ENCODE assay signal across 9 cellular contexts in the genomic region with DNA sequence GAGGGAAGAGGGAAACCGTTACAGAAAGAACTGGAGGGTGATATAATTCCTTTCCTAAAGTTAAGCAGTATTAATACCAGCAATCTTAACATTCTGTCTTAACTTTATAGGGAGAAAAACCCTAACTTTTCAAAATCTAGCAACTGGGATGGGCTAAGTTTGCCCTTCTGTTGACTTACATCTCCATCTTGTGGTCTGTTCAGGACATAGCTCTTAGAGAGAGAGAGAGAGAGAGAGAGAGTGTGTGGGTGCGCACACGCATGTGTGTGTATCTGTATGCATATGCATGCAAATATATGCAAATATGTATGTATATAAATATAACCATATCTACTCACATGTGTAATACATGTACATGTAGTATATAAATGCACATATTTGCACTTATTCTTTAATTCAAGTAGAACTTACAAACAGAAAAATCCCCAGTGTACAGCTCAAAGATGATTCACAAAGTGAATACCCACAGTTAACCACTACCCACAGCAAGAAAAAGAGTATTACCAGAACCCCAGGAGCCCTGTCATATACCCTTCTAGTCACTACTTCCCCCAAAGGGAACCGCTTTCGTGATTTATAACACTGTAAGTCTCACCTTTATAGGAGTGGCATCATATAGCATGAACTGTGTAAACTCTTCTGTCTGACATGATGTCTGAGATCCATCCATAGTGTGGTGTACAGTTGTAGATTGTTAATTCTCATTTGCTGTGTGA. TPM values are rescaled to one million over a fixed set of nuclear protein-coding genes. Genes with fewer than 3 reads are reported as not detected.
A peak's percentile ranks its signal among the peaks of the same experiment; 100 is the strongest.
DNase-seq lines count a peak whose midpoint lies in the region; ATAC-seq and TF ChIP-seq lines count a peak whose summit lies in the region.
"Had no signal": no experiment of that assay in that cellular context is flagged by ENCODE, and none has a peak within 500 bp of the region (broad histone marks: within the 10 kb centered on the region; RNA-seq: fewer than 3 reads in every experiment).

No MANE protein-coding gene starts in this region.

- no peak for TF ChIP-seq POLR2A in body of pancreas (IDR thresholded peaks at IDR 0.05)

- H3K27ac ChIP-seq in body of pancreas, result no peak overlapping the region
- H3K27ac ChIP-seq: SJSA1 had no signal

- TF ChIP-seq CTCF in body of pancreas (IDR thresholded peaks at IDR 0.05) (peak in 5 of 7 experiments; percentile 8 to 35 (median 27)), natural killer cell (IDR thresholded peaks at IDR 0.05) (no peak)

- no peak overlapping the region for H3K4me3 Mint-ChIP-seq in natural killer cell

- H3K36me3 ChIP-seq in body of pancreas (replicated peaks in 1 of 2; ENCODE audit: insufficient read depth in 1 of 2, low read depth in 2 of 2), result no peaks in the 10 kb centered on the region

- H3K9me3 Mint-ChIP-seq in natural killer cell, result no peaks in the 10 kb centered on the region

- H3K4me1 ChIP-seq in body of pancreas, result no peaks in the 10 kb centered on the region

- no peak for ATAC-seq in body of pancreas
- ATAC-seq in natural killer cell, result peak; percentile 27 to 65 (median 54)
- no peak for ATAC-seq in GM18498 (IDR thresholded peaks at IDR 0.05; ENCODE audit: unreplicated experiment)

- no peaks in the 10 kb centered on the region for H3K27me3 Mint-ChIP-seq in natural killer cell (ENCODE audit: low read depth in 2 of 2)

- peaks cover 31 to 33% of the 10 kb centered on the region in 2 donors for H3K4me1 Mint-ChIP-seq in natural killer cell

- 67 to 84% methylated on average over 4 to 5 of the region's 5 CpGs for WGBS in body of pancreas, 2 donors

- no peaks in the 10 kb centered on the region for H3K36me3 Mint-ChIP-seq in natural killer cell

- H3K4me3 ChIP-seq in body of pancreas, result no peak overlapping the region
- H3K4me3 ChIP-seq: SJSA1 had no signal

- H3K27ac Mint-ChIP-seq in natural killer cell, result peak overlapping the region in 1 of 2 donors; percentile 70

- H3K27me3 ChIP-seq in body of pancreas, result no peaks in the 10 kb centered on the region
- H3K27me3 ChIP-seq: SJSA1 had no signal

- peak; percentile 58 for DNase-seq in ELR (ENCODE audit: low read depth)
- peak; percentile 4 for DNase-seq in HT1080 (ENCODE audit: low read depth)
- DNase-seq in body of pancreas, result no peak
- no peak for DNase-seq in natural killer cell
- DNase-seq in posterior vena cava (ENCODE audit: low spot score), result no peak
- no peak for DNase-seq in hippocampal formation (lab: John Stamatoyannopoulos, UW)
- DNase-seq in OCI-M2 (lab: John Stamatoyannopoulos, UW; ENCODE audit: unreplicated experiment), result no peak

- H3K9me3 ChIP-seq in body of pancreas, result no peaks in the 10 kb centered on the region

- intact Hi-C loops in body of pancreas (cut with DNase I), result loop anchor here (10.0 kb wide), 1 partner anchor 534 kb away; no protein-coding TSS in a partner anchor
- intact Hi-C loops in natural killer cell (cut with micrococcal nuclease), result no loop called here
- intact Hi-C loops in posterior vena cava (cut with DNase I), result no loop called here

RNA-seq across cellular contexts. Expression of a gene that starts 46.4 kb away (rescaled TPM):
- 32.7 and 40.0 TPM in 2 replicates for total RNA-seq in HT1080 (2014; rRNA removed; shearing (Covaris generic))
- polyA plus RNA-seq in HT1080 (2015; cell fraction: cytosol; rRNA removed), result 42.8 and 44.5 TPM in 2 replicates
- polyA plus RNA-seq in HT1080 (2015; cell fraction: nucleus; rRNA removed), result 25.4 and 26.0 TPM in 2 replicates
- total RNA-seq in body of pancreas (10 to 100 TPM; 32.2 to 37.6 TPM), natural killer cell (100 to 1,000 TPM in 2 of 3 donors, 10 to 100 TPM in 1; 96.3 to 141 (median 120) TPM), posterior vena cava (10 to 100 TPM; 55.2 to 80.4 TPM)

RNA-seq across cellular contexts. Expression of a gene that starts 47.3 kb away (rescaled TPM):
- total RNA-seq in HT1080 (2014; rRNA removed; shearing (Covaris generic)), result not detected in 2 replicates
- polyA plus RNA-seq in HT1080 (2015; cell fraction: cytosol; rRNA removed), result not detected in 2 replicates
- polyA plus RNA-seq in HT1080 (2015; cell fraction: nucleus; rRNA removed), result not detected in 2 replicates
- not detected for total RNA-seq in body of pancreas
- total RNA-seq in natural killer cell, result not detected
- not detected for total RNA-seq in posterior vena cava
- total RNA-seq: SJSA1 had no signal

Comparison
In these comparisons a context has a peak if more than half of its experiments do, and no peak if none do; other contexts are left out.
1. DNase-seq: peak in ELR (single experiment) and HT1080 (single experiment); none in body of pancreas (0 of 4), natural killer cell (single experiment), posterior vena cava (single experiment), hippocampal formation (0 of 2) and OCI-M2 (single experiment).
2. ATAC-seq: peak in natural killer cell (3 of 3); none in body of pancreas (single experiment) and GM18498 (single experiment).